Comparison of ENCODE assay signal across 8 cellular contexts in the genomic region with DNA sequence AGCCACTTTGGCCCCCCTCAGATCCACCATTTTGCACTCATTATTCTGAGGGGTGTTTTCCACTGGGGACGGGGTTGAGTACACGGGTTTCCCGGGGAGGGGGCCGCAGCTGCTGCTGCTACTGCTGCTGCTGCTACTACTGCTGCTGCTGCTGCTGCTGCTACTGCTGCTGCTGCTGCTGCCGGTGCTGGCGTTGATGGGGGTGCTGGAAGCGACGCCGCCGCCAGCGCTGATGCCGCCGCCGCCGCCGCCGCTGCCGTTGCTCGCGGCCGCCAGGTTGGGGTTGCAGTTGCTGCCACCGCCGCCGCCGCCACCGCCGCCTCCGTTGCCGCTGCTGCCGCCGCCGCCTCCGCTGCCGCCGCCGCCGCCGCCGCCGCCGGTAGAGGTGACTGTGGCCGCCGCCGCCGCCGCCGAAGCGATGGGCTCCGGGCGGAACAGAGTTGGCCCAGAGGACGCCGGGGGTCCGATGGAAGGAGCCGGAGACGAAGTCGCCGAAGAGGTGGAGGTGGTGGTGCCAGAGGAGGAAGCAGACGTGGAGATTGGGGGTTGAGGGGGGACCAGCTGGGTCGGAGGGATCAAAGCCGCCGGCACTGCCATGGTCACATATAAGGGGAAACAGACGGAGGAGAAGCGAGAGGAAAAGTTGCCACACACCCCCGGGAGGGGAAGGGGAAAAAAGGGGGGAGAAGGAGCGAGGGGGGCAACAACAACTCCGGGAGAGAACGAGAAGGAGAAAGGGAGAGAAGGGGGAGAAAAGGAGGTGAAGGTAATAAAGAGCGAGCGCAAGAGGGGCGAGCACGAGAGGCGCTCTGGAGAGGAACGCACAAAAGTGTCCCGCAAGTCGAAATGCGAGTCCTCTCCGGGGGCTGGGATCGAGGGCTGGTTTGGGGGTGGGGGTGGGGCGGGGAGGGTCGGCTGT. TPM values are rescaled to one million over a fixed set of nuclear protein-coding genes. Genes with fewer than 3 reads are reported as not detected.
DNase-seq lines count a peak whose midpoint lies in the region; ATAC-seq, FAIRE-seq and TF ChIP-seq lines count a peak whose summit lies in the region.

No MANE protein-coding gene starts in this region.

- peak overlapping the region; percentile 78 for H3K27ac ChIP-seq in neutrophil

- H3K9me3 ChIP-seq in neutrophil = no peaks in the 10 kb centered on the region

- H3K4me3 ChIP-seq in neutrophil (ENCODE audit: low read depth in 1 of 2, low read length in 1 of 2) = peak overlapping the region; percentile 81 to 87

- peaks cover 8% of the 10 kb centered on the region for H3K27me3 ChIP-seq in neutrophil

- peaks cover 29 to 34% of the 10 kb centered on the region in 2 experiments for H3K4me1 ChIP-seq in neutrophil (ENCODE audit: control insufficient read depth in 1 of 2, insufficient read depth in 1 of 2, low read depth in 1 of 2, low read length in 1 of 2)

- ATAC-seq in HG03442 (IDR thresholded peaks at IDR 0.05; ENCODE audit: unreplicated experiment) (peak; percentile 44), HG03460 (IDR thresholded peaks at IDR 0.05; ENCODE audit: unreplicated experiment) (no peak)

- no peaks in the 10 kb centered on the region for H3K36me3 ChIP-seq in neutrophil

- peak; percentile 7 for TF ChIP-seq CTCF in neutrophil (IDR thresholded peaks at IDR 0.05)

- FAIRE-seq in frontal cortex (lab: Jason Lieb, UNC) = no peak

- DNase-seq in DMS153 (lab: John Stamatoyannopoulos, UW) = peak; percentile 20
- DNase-seq in DMS153 treated with DMSO at 0.1 percent for 48 hours (lab: John Stamatoyannopoulos, UW; ENCODE audit: unreplicated experiment) = no peak
- DNase-seq in activated CD8-positive, alpha-beta memory T cell treated with anti-CD3 and anti-CD28 coated beads, Interleukin-2, amount 50 U/mL, for 4 hours = peak; percentile 16
- peak; percentile 20 to 31 for DNase-seq in frontal cortex (ENCODE audit: low spot score in 2 of 2)
- DNase-seq in effector CD8-positive, alpha-beta T cell (lab: John Stamatoyannopoulos, UW) = no peak

RNA-seq across cellular contexts. Expression of gene DACH1, which starts 0.6 kb away (rescaled TPM):
- total RNA-seq in frontal cortex = 14.7 TPM

Comparison
In these comparisons a context has a peak if more than half of its experiments do, and no peak if none do; other contexts are left out.
1. DNase-seq: peak in DMS153 (single experiment), activated CD8-positive, alpha-beta memory T cell treated with anti-CD3 and anti-CD28 coated beads, Interleukin-2, amount 50 U/mL, for 4 hours (single experiment) and frontal cortex (2 of 2); none in DMS153 treated with DMSO at 0.1 percent for 48 hours (single experiment) and effector CD8-positive, alpha-beta T cell (single experiment).